ENCODE assay signal across 7 cellular contexts in the genomic region with DNA sequence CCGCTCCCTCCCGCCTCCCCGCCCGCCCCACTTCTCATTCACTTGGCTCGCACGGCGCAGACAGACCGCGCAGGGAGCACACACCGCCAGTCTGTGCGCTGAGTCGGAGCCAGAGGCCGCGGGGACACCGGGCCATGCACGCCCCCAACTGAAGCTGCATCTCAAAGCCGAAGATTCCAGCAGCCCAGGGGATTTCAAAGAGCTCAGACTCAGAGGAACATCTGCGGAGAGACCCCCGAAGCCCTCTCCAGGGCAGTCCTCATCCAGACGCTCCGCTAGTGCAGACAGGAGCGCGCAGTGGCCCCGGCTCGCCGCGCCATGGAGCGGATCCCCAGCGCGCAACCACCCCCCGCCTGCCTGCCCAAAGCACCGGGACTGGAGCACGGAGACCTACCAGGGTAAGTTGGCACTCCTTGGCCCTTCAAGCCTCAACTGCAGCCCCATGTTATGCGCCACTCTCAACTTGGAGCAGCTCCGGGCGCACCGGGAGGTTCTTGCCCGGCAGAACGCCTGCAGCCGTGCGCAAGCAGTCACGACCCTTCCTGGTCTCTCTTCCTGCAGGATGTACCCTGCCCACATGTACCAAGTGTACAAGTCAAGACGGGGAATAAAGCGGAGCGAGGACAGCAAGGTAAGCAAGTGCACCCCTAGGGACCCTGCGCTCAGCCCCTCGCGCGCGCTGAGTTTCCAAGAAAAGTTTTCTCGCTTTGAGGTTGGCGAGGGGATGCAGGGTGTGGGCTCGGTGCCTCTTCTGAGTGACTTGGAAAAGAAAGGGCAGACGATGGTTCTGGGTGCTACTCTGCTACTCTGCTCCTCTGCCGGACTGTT. TPM values are rescaled to one million over a fixed set of nuclear protein-coding genes. Genes with fewer than 3 reads are reported as not detected.
DNase-seq lines count a peak whose midpoint lies in the region; ATAC-seq and TF ChIP-seq lines count a peak whose summit lies in the region.

A gene (plus strand): TSS at position 37 of the 828 bp plus-strand sequence. CDS start 282 bp downstream, at position 319.

- POLR2A ChIA-PET in HEK293 (lab: Yijun Ruan, JAX) (interaction anchor here (0.6 to 11.7 kb wide), 39 partner anchors 7 to 487 kb away, joined by 3 to 332 read pairs (median 4); a partner anchor contains a TSS), PC-3 (lab: Charles Lee; ENCODE audit: unreplicated experiment) (interaction anchor here (0.6 to 4.0 kb wide), 11 partner anchors 38 to 263 kb away, joined by 3 to 32 read pairs (median 4); no protein-coding TSS in a partner anchor)

- H3K9me2 ChIP-seq in PC-3 (replicated peaks; ENCODE audit: low read length): no peaks in the 10 kb centered on the region

- H4K20me1 ChIP-seq in PC-3 (ENCODE audit: low read length): peaks cover 46% of the 10 kb centered on the region

- no peaks in the 10 kb centered on the region for H3K9me3 ChIP-seq in HEK293 (ENCODE audit: control insufficient read depth, insufficient read depth, low read depth, low read length)
- no peaks in the 10 kb centered on the region for H3K9me3 ChIP-seq in PC-3 (ENCODE audit: low read length)
- H3K9me3 ChIP-seq in colonic mucosa: no peaks in the 10 kb centered on the region
- no peaks in the 10 kb centered on the region for H3K9me3 ChIP-seq in liver (ENCODE audit: control insufficient read depth in 4 of 4, low read length in 3 of 4)
- no peaks in the 10 kb centered on the region for H3K9me3 ChIP-seq in subcutaneous abdominal adipose tissue (ENCODE audit: control insufficient read depth in 5 of 5, low read length in 5 of 5)

- H3K4me3 ChIP-seq in HEK293 (ENCODE audit: low read depth, low read length): peak within 1 kb of the TSS; percentile 83
- H3K4me3 ChIP-seq in PC-3 (ENCODE audit: low read length): peak within 1 kb of the TSS; percentile 98
- peak within 1 kb of the TSS; percentile 88 for H3K4me3 ChIP-seq in colonic mucosa
- peak within 1 kb of the TSS; percentile 83 to 94 (median 83) for H3K4me3 ChIP-seq in liver (ENCODE audit: low read depth in 1 of 3, low read length in 3 of 3)
- H3K4me3 ChIP-seq in subcutaneous abdominal adipose tissue (ENCODE audit: low read depth in 1 of 5, low read length in 5 of 5): peak within 1 kb of the TSS; percentile 94 to 99 (median 97)

- ATAC-seq in GM18511 (IDR thresholded peaks at IDR 0.05; ENCODE audit: unreplicated experiment) (peak; percentile 3), PC-3 (peak; percentile 26), HG03039 (IDR thresholded peaks at IDR 0.05; ENCODE audit: unreplicated experiment) (no peak)

- peak within 1 kb of the TSS; percentile 98 for H3K9ac ChIP-seq in PC-3 (ENCODE audit: low read length)
- peak within 1 kb of the TSS; percentile 98 to 99 for H3K9ac ChIP-seq in colonic mucosa (ENCODE audit: low read depth in 2 of 2, low read length in 2 of 2)
- peak within 1 kb of the TSS; percentile 93 to 99 for H3K9ac ChIP-seq in liver (ENCODE audit: low read depth in 1 of 2, low read length in 2 of 2)
- H3K9ac ChIP-seq in subcutaneous abdominal adipose tissue (ENCODE audit: low read length in 5 of 5): peak within 1 kb of the TSS; percentile 82 to 99 (median 97)

- peaks cover 16% of the 10 kb centered on the region for H3K4me1 ChIP-seq in HEK293 (ENCODE audit: control insufficient read depth, insufficient read depth, low read length)
- H3K4me1 ChIP-seq in PC-3 (ENCODE audit: insufficient read depth, low read length): peaks cover 41% of the 10 kb centered on the region
- H3K4me1 ChIP-seq in colonic mucosa: peaks cover 6% of the 10 kb centered on the region
- H3K4me1 ChIP-seq in liver (ENCODE audit: control insufficient read depth in 4 of 4, insufficient read depth in 4 of 4, low read length in 3 of 4): peaks cover 0 to 36% (median 14%) of the 10 kb centered on the region in 4 donors
- peaks cover 21 to 75% (median 66%) of the 10 kb centered on the region in 5 donors for H3K4me1 ChIP-seq in subcutaneous abdominal adipose tissue (ENCODE audit: control insufficient read depth in 5 of 5, insufficient read depth in 5 of 5, low read length in 5 of 5)

- no peaks in the 10 kb centered on the region for H3K27me3 ChIP-seq in PC-3 (ENCODE audit: low read length)
- H3K27me3 ChIP-seq in colonic mucosa: no peaks in the 10 kb centered on the region
- no peaks in the 10 kb centered on the region for H3K27me3 ChIP-seq in liver (ENCODE audit: control insufficient read depth in 4 of 4, insufficient read depth in 4 of 4, low read length in 3 of 4)
- no peaks in the 10 kb centered on the region for H3K27me3 ChIP-seq in subcutaneous abdominal adipose tissue (ENCODE audit: control insufficient read depth in 5 of 5, insufficient read depth in 4 of 5, low read length in 5 of 5)

- H3F3A ChIP-seq in PC-3 (ENCODE audit: low read length, unreplicated experiment): peaks cover 4% of the 10 kb centered on the region

- CTCF ChIA-PET in HEK293 (lab: Yijun Ruan, JAX) (interaction anchor here (0.7 to 12.6 kb wide), 20 partner anchors 9 to 322 kb away, joined by 3 to 94 read pairs (median 5); no protein-coding TSS in a partner anchor), PC-3 (lab: Charles Lee) (interaction anchor here (0.5 to 2.1 kb wide), 14 partner anchors 40 to 268 kb away, joined by 3 to 15 read pairs (median 6); no protein-coding TSS in a partner anchor)

- intact Hi-C loops in PC-3 (cut with micrococcal nuclease): loop anchor here (1.0 to 10.0 kb wide), 6 partner anchors 47 to 565 kb away; a partner anchor contains a TSS
- intact Hi-C loops in colonic mucosa (cut with DNase I): loop anchor here (5.0 kb wide), 3 partner anchors 43 to 257 kb away; no protein-coding TSS in a partner anchor

- H3K27ac ChIP-seq in HEK293 (ENCODE audit: extremely low read depth, low read depth, low read length) (peak within 1 kb of the TSS; percentile 99), PC-3 (ENCODE audit: low read length) (peak within 1 kb of the TSS; percentile 95), colonic mucosa (peak within 1 kb of the TSS; percentile 95), liver (ENCODE audit: low read depth in 1 of 2, low read length in 2 of 2) (peak within 1 kb of the TSS; percentile 100), subcutaneous abdominal adipose tissue (ENCODE audit: low read depth, low read length) (peak within 1 kb of the TSS; percentile 100)

- DNase-seq in PC-3 (no peak), colonic mucosa (peak; percentile 48)

- peaks cover 53% of the 10 kb centered on the region for H3K79me2 ChIP-seq in PC-3 (ENCODE audit: low read length)

- TSS peak; percentile 50 for BruUV-seq in PC-3 (replicated peaks; lab: Mats Ljungman, UMichigan)

- no peak; the same call in 1 of the 2 replicates for TF ChIP-seq CTCF in HEK293 (tag by site-specific recombination; IDR thresholded peaks at IDR 0.05)
- TF ChIP-seq CTCF in PC-3 (conservative IDR thresholded peaks at IDR 0.05; ENCODE audit: low read depth, low read length): no peak
- no peak for TF ChIP-seq CTCF in colonic mucosa (IDR thresholded peaks at IDR 0.05)
- peak; percentile 1 for TF ChIP-seq CTCF in liver (IDR thresholded peaks at IDR 0.05; ENCODE audit: low read depth, low read length, missing input control)

- H3K4me2 ChIP-seq in PC-3 (ENCODE audit: low read length): peak within 1 kb of the TSS; percentile 94

- under 1% methylated on average over 55 of the region's 55 CpGs for WGBS in liver

- H3K36me3 ChIP-seq in HEK293 (ENCODE audit: control insufficient read depth in 2 of 2, insufficient read depth in 1 of 2, low read length in 2 of 2): peaks cover 8 to 36% of the 10 kb centered on the region in 2 experiments; a peak in 2 of 3 replicates
- H3K36me3 ChIP-seq in PC-3 (ENCODE audit: low read depth, low read length): peaks cover 41% of the 10 kb centered on the region
- H3K36me3 ChIP-seq in colonic mucosa: no peaks in the 10 kb centered on the region
- peaks cover 0 to 19% (median 8%) of the 10 kb centered on the region in 4 donors for H3K36me3 ChIP-seq in liver (ENCODE audit: control insufficient read depth in 4 of 4, insufficient read depth in 3 of 4, low read depth in 1 of 4, low read length in 3 of 4)
- peaks cover 3 to 31% (median 13%) of the 10 kb centered on the region in 5 donors for H3K36me3 ChIP-seq in subcutaneous abdominal adipose tissue (ENCODE audit: control insufficient read depth in 5 of 5, insufficient read depth in 5 of 5, low read length in 5 of 5)

- H2AFZ ChIP-seq in PC-3 (ENCODE audit: low read length): peak within 1 kb of the TSS; percentile 45; the same call in 1 of the 2 replicates

- TF ChIP-seq RAD21 in liver (IDR thresholded peaks at IDR 0.05): peak in 1 of 2 donors; percentile 21

TF ChIP-seq in HEK293, 187 proteins besides CTCF, POLR2A, EP300 and RAD21 (continues in another document):
- TF ChIP-seq, protein P1, sequence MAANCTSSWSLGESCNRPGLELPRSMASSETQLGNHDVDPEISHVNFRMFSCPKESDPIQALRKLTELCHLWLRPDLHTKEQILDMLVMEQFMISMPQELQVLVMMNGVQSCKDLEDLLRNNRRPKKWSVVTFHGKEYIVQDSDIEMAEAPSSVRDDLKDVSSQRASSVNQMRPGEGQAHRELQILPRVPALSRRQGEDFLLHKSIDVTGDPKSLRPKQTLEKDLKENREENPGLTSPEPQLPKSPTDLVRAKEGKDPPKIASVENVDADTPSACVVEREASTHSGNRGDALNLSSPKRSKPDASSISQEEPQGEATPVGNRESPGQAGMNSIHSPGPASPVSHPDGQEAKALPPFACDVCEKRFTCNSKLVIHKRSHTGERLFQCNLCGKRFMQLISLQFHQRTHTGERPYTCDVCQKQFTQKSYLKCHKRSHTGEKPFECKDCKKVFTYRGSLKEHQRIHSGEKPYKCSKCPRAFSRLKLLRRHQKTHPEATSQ (tag by site-specific recombination; IDR thresholded peaks at IDR 0.05): no peak
- TF ChIP-seq ZNF558 (tag by site-specific recombination; IDR thresholded peaks at IDR 0.05) (no peak), ZNF544 (tag by site-specific recombination; IDR thresholded peaks at IDR 0.05) (no peak)

TF ChIP-seq in liver, 16 proteins besides CTCF, POLR2A, EP300 and RAD21 (continues in another document):
- no peak for TF ChIP-seq SP1 (IDR thresholded peaks at IDR 0.05)
- TF ChIP-seq TAF1 (conservative IDR thresholded peaks at IDR 0.05): peak; percentile 81
- TF ChIP-seq RXRA (IDR thresholded peaks at IDR 0.05): peak in 1 of 2 donors; percentile 22
- TF ChIP-seq, protein P2, sequence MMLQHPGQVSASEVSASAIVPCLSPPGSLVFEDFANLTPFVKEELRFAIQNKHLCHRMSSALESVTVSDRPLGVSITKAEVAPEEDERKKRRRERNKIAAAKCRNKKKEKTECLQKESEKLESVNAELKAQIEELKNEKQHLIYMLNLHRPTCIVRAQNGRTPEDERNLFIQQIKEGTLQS (IDR thresholded peaks at IDR 0.05): no peak

RNA-seq across cellular contexts. Expression of the gene that starts here (rescaled TPM):
- total RNA-seq in PC-3 (2014; rRNA removed) (255 and 256 TPM in 2 replicates), colonic mucosa (10 to 100 TPM; 25.2 to 66.0 TPM), liver (10 to 100 TPM in 1 of 2 donors, 1 to 10 TPM in 1; 8.2 to 28.4 TPM)
- polyA plus RNA-seq in liver: 10 to 100 TPM; 17.2 to 18.7 TPM
